ENCODE assay signal across 20 cellular contexts in genomic region chr16:51723016-51723724, GRCh38.
DNase-seq lines count a peak whose midpoint lies in the region; ATAC-seq, FAIRE-seq and TF ChIP-seq lines count a peak whose summit lies in the region.
"Had no signal": no experiment of that assay in that cellular context is flagged by ENCODE, and none has a peak within 500 bp of the region (broad histone marks: within the 10 kb centered on the region; RNA-seq: fewer than 3 reads in every experiment).

No MANE protein-coding gene starts in this region.

- TF ChIP-seq CTCF in A673 (conservative IDR thresholded peaks at IDR 0.05; ENCODE audit: low read depth, low read length) (no peak), GM23338 (conservative IDR thresholded peaks at IDR 0.05; ENCODE audit: low read depth in 2 of 2) (no peak), nephron progenitor cell (IDR thresholded peaks at IDR 0.05) (no peak)

- H3K27ac Mint-ChIP-seq in GM23338 (no peak overlapping the region), nephron progenitor cell (peak overlapping the region; percentile 100)
- H3K27ac Mint-ChIP-seq: T-cell had no signal

- intact Hi-C loops in A673 (cut with micrococcal nuclease; ENCODE audit: unreplicated experiment): no loop called here

- H3K4me1 Mint-ChIP-seq in GM23338 (peaks cover 13% of the 10 kb centered on the region), nephron progenitor cell (peaks cover 59% of the 10 kb centered on the region)
- H3K4me1 Mint-ChIP-seq: CD8-positive, alpha-beta memory T cell; T-cell had no signal

- H3K27me3 ChIP-seq in A673 (replicated peaks; ENCODE audit: insufficient read depth, low read depth, low read length, poor library complexity) (no peaks in the 10 kb centered on the region), GM23338 (ENCODE audit: insufficient read depth) (no peaks in the 10 kb centered on the region)

- H3K9me3 ChIP-seq in A673 (ENCODE audit: low read depth, low read length, poor library complexity, severe bottlenecking): peaks cover 3% of the 10 kb centered on the region
- H3K9me3 ChIP-seq: HAP-1 had no signal

- H3K9me2 ChIP-seq in GM23338 (ENCODE audit: insufficient read depth): no peaks in the 10 kb centered on the region

- ATAC-seq in GM23338: no peak
- ATAC-seq: PC-3, SK-N-SH treated with all-trans-retinoic acid at 6 μM for 48 hours, T-cell had no signal

- peak overlapping the region; percentile 70 for H2AFZ ChIP-seq in GM23338

- H3K79me2 ChIP-seq in GM23338 (replicated peaks; ENCODE audit: insufficient read depth): no peaks in the 10 kb centered on the region

- H3K4me3 Mint-ChIP-seq in GM23338 (no peak overlapping the region), nephron progenitor cell (peak overlapping the region; percentile 72)
- H3K4me3 Mint-ChIP-seq: CD8-positive, alpha-beta memory T cell; T-cell had no signal

- CTCF ChIA-PET in A673 (lab: Charles Lee): no interaction called here

- POLR2A ChIA-PET in A673 (lab: Charles Lee; ENCODE audit: low non-redundant PET): no interaction called here

- no TSS peak for BruUV-seq in A673 (replicated peaks; lab: Mats Ljungman, UMichigan)

- H3K4me2 ChIP-seq in GM23338: no peak overlapping the region

- DNase-seq in A673 (ENCODE audit: low spot score): peak; percentile 14
- no peak for DNase-seq in GM23338 (ENCODE audit: low spot score)
- no peak for DNase-seq in nephron progenitor cell
- DNase-seq in GM12892 (ENCODE audit: insufficient read length): no peak
- no peak for DNase-seq in stimulated activated CD4-positive, alpha-beta T cell treated with anti-CD3 and anti-CD28 coated beads, Interleukin-2, amount 100 ng/mL, for 48 hours
- no peak for DNase-seq in activated gamma-delta T cell (lab: John Stamatoyannopoulos, UW)
- DNase-seq: ACHN; C1 segment of cervical spinal cord; CD8-positive, alpha-beta memory T cell; DMS79 treated with DMSO at 0.1 percent for 48 hours; NCI-H1417 treated with DMSO at 0.1 percent for 48 hours; NCI-H187 treated with DMSO at 0.1 percent for 48 hours; NCI-H2171; PC-3; RPMI8226; SHP77 treated with DMSO at 0.1 percent for 48 hours; T-cell had no signal

- H3K36me3 ChIP-seq in A673 (ENCODE audit: insufficient read depth, low read length, poor library complexity, severe bottlenecking): no peaks in the 10 kb centered on the region
- no peaks in the 10 kb centered on the region for H3K36me3 ChIP-seq in GM23338 (ENCODE audit: insufficient read depth)
- H3K36me3 ChIP-seq: HAP-1 had no signal

- FAIRE-seq in TTC549 (lab: Jason Lieb, UNC) (peak; percentile 92), GM12892 (lab: Jason Lieb, UNC) (no peak)

- H3K27me3 Mint-ChIP-seq in GM23338 (ENCODE audit: insufficient read depth, low read depth, poor library complexity) (peaks cover 2% of the 10 kb centered on the region), nephron progenitor cell (ENCODE audit: low read depth, poor library complexity) (peaks cover 3% of the 10 kb centered on the region)
- H3K27me3 Mint-ChIP-seq: T-cell had no signal

- no peak overlapping the region for H3K27ac ChIP-seq in A673 (ENCODE audit: low read depth, low read length, poor library complexity, severe bottlenecking)
- no peak overlapping the region for H3K27ac ChIP-seq in GM23338 (ENCODE audit: low read depth)

- TF ChIP-seq POLR2A in GM12892 (IDR thresholded peaks at IDR 0.05; ENCODE audit: low read depth, low read length): no peak

- H3K4me1 ChIP-seq in A673 (ENCODE audit: insufficient read depth, low read length, poor library complexity, severe bottlenecking) (peaks cover 8% of the 10 kb centered on the region), GM23338 (ENCODE audit: insufficient read depth) (0 out of 2 replicates have a peak, but pooled peaks cover 3% of the 10 kb centered on the region)

- H3F3A ChIP-seq in GM23338 (replicated peaks; ENCODE audit: low read depth): no peaks in the 10 kb centered on the region

- H3K36me3 Mint-ChIP-seq in GM23338 (ENCODE audit: low read depth) (no peaks in the 10 kb centered on the region), nephron progenitor cell (ENCODE audit: low read depth) (peaks cover 45% of the 10 kb centered on the region)
- H3K36me3 Mint-ChIP-seq: CD8-positive, alpha-beta memory T cell; T-cell had no signal

- H3K9me3 Mint-ChIP-seq in GM23338 (peaks cover 5% of the 10 kb centered on the region; the same call in 1 of the 3 replicates), nephron progenitor cell (peaks cover 46% of the 10 kb centered on the region)

- H3K4me3 ChIP-seq in A673 (ENCODE audit: low read depth, low read length, poor library complexity, severe bottlenecking) (no peak overlapping the region), GM23338 (no peak overlapping the region)
- H3K4me3 ChIP-seq: HAP-1 had no signal

- H4K20me1 ChIP-seq in GM23338 (replicated peaks; ENCODE audit: insufficient read depth): no peaks in the 10 kb centered on the region

TF ChIP-seq in GM23338, 12 proteins besides CTCF, POLR2A, EP300 and RAD21 (continues in another document):
- TF ChIP-seq ZNF331 (CRISPR knock-in tag; IDR thresholded peaks at IDR 0.05; ENCODE audit: low read depth) (no peak), POLR2AphosphoS5 (IDR thresholded peaks at IDR 0.05; ENCODE audit: low read depth) (no peak), EZH2 (IDR thresholded peaks at IDR 0.05; ENCODE audit: low read depth, unreplicated experiment) (no peak), NANOG (IDR thresholded peaks at IDR 0.05; ENCODE audit: borderline replicate concordance) (no peak), ZNF114 (CRISPR knock-in tag; IDR thresholded peaks at IDR 0.05) (no peak), EZH2phosphoT487 (IDR thresholded peaks at IDR 0.05; ENCODE audit: unreplicated experiment) (no peak)
- TF ChIP-seq, protein P1, sequence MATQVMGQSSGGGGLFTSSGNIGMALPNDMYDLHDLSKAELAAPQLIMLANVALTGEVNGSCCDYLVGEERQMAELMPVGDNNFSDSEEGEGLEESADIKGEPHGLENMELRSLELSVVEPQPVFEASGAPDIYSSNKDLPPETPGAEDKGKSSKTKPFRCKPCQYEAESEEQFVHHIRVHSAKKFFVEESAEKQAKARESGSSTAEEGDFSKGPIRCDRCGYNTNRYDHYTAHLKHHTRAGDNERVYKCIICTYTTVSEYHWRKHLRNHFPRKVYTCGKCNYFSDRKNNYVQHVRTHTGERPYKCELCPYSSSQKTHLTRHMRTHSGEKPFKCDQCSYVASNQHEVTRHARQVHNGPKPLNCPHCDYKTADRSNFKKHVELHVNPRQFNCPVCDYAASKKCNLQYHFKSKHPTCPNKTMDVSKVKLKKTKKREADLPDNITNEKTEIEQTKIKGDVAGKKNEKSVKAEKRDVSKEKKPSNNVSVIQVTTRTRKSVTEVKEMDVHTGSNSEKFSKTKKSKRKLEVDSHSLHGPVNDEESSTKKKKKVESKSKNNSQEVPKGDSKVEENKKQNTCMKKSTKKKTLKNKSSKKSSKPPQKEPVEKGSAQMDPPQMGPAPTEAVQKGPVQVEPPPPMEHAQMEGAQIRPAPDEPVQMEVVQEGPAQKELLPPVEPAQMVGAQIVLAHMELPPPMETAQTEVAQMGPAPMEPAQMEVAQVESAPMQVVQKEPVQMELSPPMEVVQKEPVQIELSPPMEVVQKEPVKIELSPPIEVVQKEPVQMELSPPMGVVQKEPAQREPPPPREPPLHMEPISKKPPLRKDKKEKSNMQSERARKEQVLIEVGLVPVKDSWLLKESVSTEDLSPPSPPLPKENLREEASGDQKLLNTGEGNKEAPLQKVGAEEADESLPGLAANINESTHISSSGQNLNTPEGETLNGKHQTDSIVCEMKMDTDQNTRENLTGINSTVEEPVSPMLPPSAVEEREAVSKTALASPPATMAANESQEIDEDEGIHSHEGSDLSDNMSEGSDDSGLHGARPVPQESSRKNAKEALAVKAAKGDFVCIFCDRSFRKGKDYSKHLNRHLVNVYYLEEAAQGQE (IDR thresholded peaks at IDR 0.05; ENCODE audit: unreplicated experiment): no peak
